ENCODE assay signal across 18 cellular contexts in genomic region chr2:101116348-101116747, GRCh38.
"Had no signal": no experiment of that assay in that cellular context is flagged by ENCODE, and none has a peak within 500 bp of the region (broad histone marks: within the 10 kb centered on the region; RNA-seq: fewer than 3 reads in every experiment).

No MANE protein-coding gene starts in this region.

- H3K27ac ChIP-seq: adrenal gland, left lung, upper lobe of right lung had no signal

- H3K27me3 ChIP-seq: adrenal gland, left lung, spleen, testis, upper lobe of right lung had no signal

- H3K4me3 ChIP-seq: adrenal gland, left lung, spleen, testis, upper lobe of right lung had no signal

- H3K36me3 ChIP-seq: adrenal gland, left lung, spleen, upper lobe of right lung had no signal

- H3K9me3 ChIP-seq: adrenal gland, left lung, spleen, testis, upper lobe of right lung had no signal

- ATAC-seq: activated CD8-positive, alpha-beta T cell treated with anti-CD3 and anti-CD28 coated beads, Interleukin-2, amount 10 ng/mL, durations not matched to agents 7 days and 5 days; esophagus mucosa; natural killer cell treated with Interleukin-12 subunit alpha and Interleukin-12 subunit beta and Interleukin-15 and Interleukin-18, amount 100 ng/mL, for 72 hours; sciatic nerve; T-helper 17 cell; upper lobe of right lung had no signal

- DNase-seq: activated CD4-positive, alpha-beta T cell treated with anti-CD3 and anti-CD28 coated beads, Interleukin-2, amount 10 ng/mL, durations not matched to agents 24 days and 14 days; activated CD4-positive, CD25-positive, alpha-beta regulatory T cell; activated CD8-positive, alpha-beta memory T cell treated with anti-CD3 and anti-CD28 coated beads, Interleukin-2, amount 50 U/mL, for 4 hours; activated CD8-positive, alpha-beta T cell treated with anti-CD3 and anti-CD28 coated beads, Interleukin-2, amount 10 ng/mL, durations not matched to agents 7 days and 5 days; activated effector memory CD4-positive, alpha-beta T cell treated with anti-CD3 and anti-CD28 coated beads, Interleukin-2, amount 50 U/mL, for 16 hours; activated T-cell treated with anti-CD3 and anti-CD28 coated beads, Interleukin-2, amount 50 U/mL, for 48 hours; adrenal gland; caudate nucleus; hippocampal formation; left lung; posterior cingulate gyrus; spleen; T-helper 17 cell; testis; upper lobe of right lung had no signal
